In the genomic region with DNA sequence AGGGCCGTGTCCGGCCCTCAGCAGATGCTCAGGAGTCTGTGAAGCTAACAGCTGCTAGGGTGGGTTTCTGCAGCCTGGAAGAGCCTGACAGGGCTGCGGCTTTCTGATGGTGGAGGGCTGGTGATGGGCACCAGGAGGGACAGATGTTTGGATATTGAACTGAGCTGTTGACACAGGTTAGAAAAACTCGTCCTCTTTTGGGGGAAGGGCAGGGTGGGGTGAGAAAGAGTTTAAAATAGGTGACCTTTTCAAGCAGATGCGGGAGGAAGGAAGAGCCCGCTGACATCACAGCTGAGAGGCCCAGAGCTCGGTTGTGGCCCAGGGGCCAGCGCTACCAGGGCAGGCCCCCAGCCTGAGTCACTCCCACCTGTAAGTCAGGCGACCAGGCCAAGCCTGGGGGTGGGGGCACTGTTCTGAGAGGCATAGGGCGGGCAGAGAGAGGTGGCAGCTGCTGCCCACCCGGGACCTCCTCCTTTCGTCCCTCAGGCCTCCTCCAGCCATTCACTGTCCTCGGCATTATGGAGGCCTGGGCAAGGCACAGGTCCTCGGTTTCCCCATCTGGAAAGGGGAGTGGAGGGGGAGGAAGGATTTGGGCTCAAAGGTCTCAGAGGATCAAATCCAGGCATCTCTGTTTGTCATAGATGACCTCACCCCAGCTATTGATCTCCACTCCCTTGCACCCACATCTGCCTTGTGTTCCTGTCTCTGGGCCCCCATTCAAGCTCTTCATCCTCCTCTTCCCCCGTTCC, we compare ENCODE assay signal across 8 cellular contexts. TPM values are rescaled to one million over a fixed set of nuclear protein-coding genes. Genes with fewer than 3 reads are reported as not detected.
DNase-seq lines count a peak whose midpoint lies in the region; TF ChIP-seq lines count a peak whose summit lies in the region.

No MANE protein-coding gene starts in this region.

- no peak overlapping the region for H3K4ac ChIP-seq in H9 (ENCODE audit: low read depth, low read length)

- TF ChIP-seq CTCF in H9 (conservative IDR thresholded peaks at IDR 0.05) (no peak), mesothelial cell of epicardium (IDR thresholded peaks at IDR 0.05; ENCODE audit: unreplicated experiment) (no peak), transverse colon (IDR thresholded peaks at IDR 0.05) (no peak), MM.1S (IDR thresholded peaks at IDR 0.05; ENCODE audit: low read length) (no peak)

- H2BK5ac ChIP-seq in H9 (ENCODE audit: insufficient read length, low read length), result no peak overlapping the region

- TF ChIP-seq EP300 in transverse colon (IDR thresholded peaks at IDR 0.05; ENCODE audit: low read depth), result no peak

- H3K27ac ChIP-seq in H9 (ENCODE audit: insufficient read length, low read depth, low read length) (no peak overlapping the region), transverse colon (peak overlapping the region in 1 of 4 donors; percentile 34), MM.1S (ENCODE audit: low read length) (no peak overlapping the region)

- H3K4me1 Mint-ChIP-seq in H9 (peaks cover 47 to 62% of the 10 kb centered on the region in 2 experiments), mesothelial cell of epicardium (peaks cover 59% of the 10 kb centered on the region)

- H3K27me3 ChIP-seq in H9 (ENCODE audit: insufficient read depth, low read length) (no peaks in the 10 kb centered on the region), transverse colon (no peaks in the 10 kb centered on the region), MM.1S (replicated peaks; ENCODE audit: insufficient read depth, low read length) (no peaks in the 10 kb centered on the region)

- in situ Hi-C loops in transverse colon (cut with MboI; ENCODE audit: low pct_ligation_motif_present in 1 of 4, low pct_unique_long_range_greater_than_20kb in 1 of 4, low sequenced_read_pairs in 3 of 4), result no loop called here

- H3K27ac Mint-ChIP-seq in H9, result peak overlapping the region; percentile 5 to 55 (median 9); a peak in 3 of 7 replicates
- peak overlapping the region; percentile 80 for H3K27ac Mint-ChIP-seq in mesothelial cell of epicardium

- H3K9ac ChIP-seq in H9 (ENCODE audit: extremely low read depth, insufficient read length, low read length) (no peak overlapping the region), MM.1S (ENCODE audit: low read length) (no peak overlapping the region)

- H2BK12ac ChIP-seq in H9 (ENCODE audit: insufficient read length, low read depth, low read length), result no peak overlapping the region

- H3K79me1 ChIP-seq in H9 (ENCODE audit: insufficient read depth, low read depth, low read length, poor library complexity, severe bottlenecking), result no peaks in the 10 kb centered on the region

- H3K79me2 ChIP-seq in H9 (ENCODE audit: insufficient read depth, low read length) (no peaks in the 10 kb centered on the region), MM.1S (ENCODE audit: low read length) (no peaks in the 10 kb centered on the region)

- no peaks in the 10 kb centered on the region for H3K9me3 Mint-ChIP-seq in H9
- no peaks in the 10 kb centered on the region for H3K9me3 Mint-ChIP-seq in mesothelial cell of epicardium

- H4K5ac ChIP-seq in H9 (ENCODE audit: insufficient read length, low read depth, low read length), result no peak overlapping the region

- H3K23me2 ChIP-seq in H9 (ENCODE audit: insufficient read length, low read depth, low read length, poor library complexity, severe bottlenecking), result no peaks in the 10 kb centered on the region

- no peak overlapping the region for H2BK15ac ChIP-seq in H9 (ENCODE audit: low read depth, low read length)

- 0 out of 2 replicates have a peak, but pooled peaks cover 3% of the 10 kb centered on the region for H3F3A ChIP-seq in MM.1S (ENCODE audit: insufficient read depth, low read length)

- no peak overlapping the region for H3K56ac ChIP-seq in H9 (ENCODE audit: insufficient read length, low read depth, low read length)

- H3T11ph ChIP-seq in H9 (ENCODE audit: low read length), result no peak overlapping the region

- DNase-seq in GDM1 (lab: John Stamatoyannopoulos, UW) (peak; percentile 14), H9 (no peak), mesothelial cell of epicardium (ENCODE audit: low spot score in 2 of 2, unreplicated experiment in 2 of 2) (no peak), transverse colon (no peak), MM.1S (no peak), NCI-H1436 treated with DMSO at 0.1 percent for 48 hours (lab: John Stamatoyannopoulos, UW) (no peak)
- peak; percentile 61 for DNase-seq in activated CD4-positive, CD25-positive, alpha-beta regulatory T cell treated with anti-CD3 and anti-CD28 coated beads, Interleukin-2, amount 50 U/mL, for 72 hours
- no peak for DNase-seq in stimulated activated naive CD4-positive, alpha-beta T cell (lab: John Stamatoyannopoulos, UW)

- H4K8ac ChIP-seq in H9 (replicated peaks; ENCODE audit: insufficient read length, low read depth, low read length), result no peak overlapping the region

- peaks cover 3% of the 10 kb centered on the region for H3K27me3 Mint-ChIP-seq in H9 (ENCODE audit: low read depth)
- H3K27me3 Mint-ChIP-seq in mesothelial cell of epicardium (ENCODE audit: low read depth), result no peaks in the 10 kb centered on the region

- H3K36me3 ChIP-seq in transverse colon, result no peaks in the 10 kb centered on the region
- no peaks in the 10 kb centered on the region for H3K36me3 ChIP-seq in MM.1S (replicated peaks; ENCODE audit: insufficient read depth, low read length)

- H3K36me3 Mint-ChIP-seq in H9 (ENCODE audit: insufficient read depth in 1 of 3, low read depth in 3 of 3) (no peaks in the 10 kb centered on the region; a peak in 1 of 7 replicates), mesothelial cell of epicardium (no peaks in the 10 kb centered on the region)

- H3K4me3 Mint-ChIP-seq in H9, result no peak overlapping the region
- H3K4me3 Mint-ChIP-seq in mesothelial cell of epicardium, result no peak overlapping the region

- H3K9me3 ChIP-seq in H9 (ENCODE audit: control insufficient read depth, low read depth, low read length), result no peaks in the 10 kb centered on the region
- no peaks in the 10 kb centered on the region for H3K9me3 ChIP-seq in transverse colon
- no peaks in the 10 kb centered on the region for H3K9me3 ChIP-seq in MM.1S (replicated peaks; ENCODE audit: insufficient read depth, low read length)

- no peak overlapping the region for H4K91ac ChIP-seq in H9 (ENCODE audit: insufficient read length, low read depth, low read length)

- intact Hi-C loops in transverse colon (cut with DNase I; ENCODE audit: low total_unique reads), result no loop called here

- whole genome bisulfite sequencing in H9 (ENCODE audit: extremely low coverage, insufficient read length, low lambda C conversion rate), result no CpG with 5 or more reads among the region's 15 CpGs
- WGBS in transverse colon (ENCODE audit: low coverage in 1 of 2), 2 donors, result 60 to 66% methylated on average over 3 to 15 of the region's 15 CpGs

- H2AFZ ChIP-seq in H9 (ENCODE audit: low read length), result no peak overlapping the region
- no peak overlapping the region for H2AFZ ChIP-seq in MM.1S (ENCODE audit: low read length)

- no peak overlapping the region for H3K4me3 ChIP-seq in transverse colon
- H3K4me3 ChIP-seq in MM.1S (ENCODE audit: low read length), result no peak overlapping the region

- H3K4me2 ChIP-seq in H9 (ENCODE audit: insufficient read depth, insufficient read length, low read length), result no peak overlapping the region
- H3K4me2 ChIP-seq in MM.1S (ENCODE audit: low read depth, low read length), result no peak overlapping the region

- H3K9me2 ChIP-seq in MM.1S (replicated peaks; ENCODE audit: insufficient read depth, low read length), result no peaks in the 10 kb centered on the region

- H3K14ac ChIP-seq in H9 (ENCODE audit: insufficient read depth, low read length), result no peak overlapping the region

- H3K23ac ChIP-seq in H9 (ENCODE audit: insufficient read length, low read depth, low read length), result no peak overlapping the region

- no peaks in the 10 kb centered on the region for H4K20me1 ChIP-seq in H9 (ENCODE audit: control insufficient read depth, insufficient read depth, insufficient read length)
- H4K20me1 ChIP-seq in MM.1S (ENCODE audit: insufficient read depth, low read length), result no peaks in the 10 kb centered on the region

- no peak overlapping the region for H2BK120ac ChIP-seq in H9 (ENCODE audit: low read depth, low read length, poor library complexity, severe bottlenecking)

- no peak for TF ChIP-seq POLR2A in transverse colon (IDR thresholded peaks at IDR 0.05)

- no peak overlapping the region for H3K18ac ChIP-seq in H9 (ENCODE audit: insufficient read length, low read depth, low read length)

- H3K4me1 ChIP-seq in H9 (ENCODE audit: insufficient read depth, low read length) (peaks cover 8% of the 10 kb centered on the region), transverse colon (no peaks in the 10 kb centered on the region), MM.1S (ENCODE audit: low read length) (peaks cover 29% of the 10 kb centered on the region)

- no peak overlapping the region for H2BK20ac ChIP-seq in H9 (ENCODE audit: low read depth, low read length, poor library complexity, severe bottlenecking)

- H2AK5ac ChIP-seq in H9 (ENCODE audit: insufficient read length, low read length), result no peak overlapping the region

RNA-seq across cellular contexts. Expression of a gene that starts 32.3 kb away (rescaled TPM):
- total RNA-seq in H9 (2021) (113 and 119 TPM in 2 replicates), mesothelial cell of epicardium (456 to 487 TPM (median 468 TPM) in 3 replicates), transverse colon (100 to 1,000 TPM; 174 to 363 (median 253) TPM)

Comparison
In these comparisons a context has a peak if more than half of its experiments do, and no peak if none do; other contexts are left out.
1. DNase-seq: peak in GDM1 (single experiment) and activated CD4-positive, CD25-positive, alpha-beta regulatory T cell treated with anti-CD3 and anti-CD28 coated beads, Interleukin-2, amount 50 U/mL, for 72 hours (single experiment); none in H9 (single experiment), mesothelial cell of epicardium (0 of 2), transverse colon (single experiment), MM.1S (single experiment), stimulated activated naive CD4-positive, alpha-beta T cell (0 of 6) and NCI-H1436 treated with DMSO at 0.1 percent for 48 hours (single experiment).